Comparison of ENCODE assay signal across 1 cellular context in genomic region chr3:196268270-196269163, GRCh38.
TF ChIP-seq lines count a peak whose summit lies in the region.

No MANE protein-coding gene starts in this region.

TF ChIP-seq in WTC11, 78 proteins besides CTCF, POLR2A, EP300 and RAD21 (continued from another document):
- peak; percentile 75; the same call in 1 of the 2 replicates for TF ChIP-seq GTF2I (CRISPR knock-in tag; conservative IDR thresholded peaks at IDR 0.05)
- TF ChIP-seq TEAD4 (CRISPR knock-in tag; IDR thresholded peaks at IDR 0.05): no peak
- TF ChIP-seq ERG (CRISPR knock-in tag; IDR thresholded peaks at IDR 0.05): no peak
- TF ChIP-seq NR3C1 (CRISPR knock-in tag; conservative IDR thresholded peaks at IDR 0.05; ENCODE audit: low read depth): no peak
- no peak for TF ChIP-seq AR (CRISPR knock-in tag; IDR thresholded peaks at IDR 0.05)
